Comparison of ENCODE assay signal across 15 cellular contexts in the genomic region with DNA sequence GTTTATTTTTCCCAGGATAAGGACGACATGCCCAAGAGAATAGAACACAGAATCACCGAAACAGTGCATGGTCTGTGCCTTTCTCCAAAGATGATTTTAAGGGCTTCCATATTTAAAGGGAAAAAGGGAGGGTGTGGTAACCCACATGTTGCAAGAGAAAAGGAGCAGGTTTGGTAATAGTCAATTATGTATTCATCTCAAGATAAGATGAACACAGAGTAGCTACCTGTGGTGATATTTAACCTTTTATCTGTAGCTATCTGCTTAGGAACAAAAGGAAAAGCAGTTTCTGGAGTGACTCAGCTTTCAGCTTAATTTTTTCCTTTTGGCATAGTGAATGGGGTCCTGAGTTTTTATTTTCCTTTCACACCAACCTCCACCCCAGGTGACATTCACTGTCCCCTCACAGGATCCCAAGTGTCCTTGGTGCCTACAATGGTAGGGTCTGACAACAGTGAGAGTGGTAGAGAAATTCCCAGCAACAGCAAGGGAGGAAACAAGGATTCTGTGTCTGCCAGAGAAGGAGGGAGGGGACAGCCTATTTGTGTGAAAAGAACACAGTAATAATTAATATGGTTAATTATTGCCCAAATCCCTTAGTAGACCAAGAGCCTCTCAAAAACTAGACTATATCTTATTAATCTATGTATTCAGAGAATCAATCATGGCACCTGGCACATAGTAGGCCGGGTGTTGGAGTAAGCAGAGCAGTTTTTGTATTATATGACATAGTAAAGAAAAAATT.
DNase-seq lines count a peak whose midpoint lies in the region; ATAC-seq and TF ChIP-seq lines count a peak whose summit lies in the region.
"Had no signal": no experiment of that assay in that cellular context is flagged by ENCODE, and none has a peak within 500 bp of the region (broad histone marks: within the 10 kb centered on the region; RNA-seq: fewer than 3 reads in every experiment).

No MANE protein-coding gene starts in this region.

- H2BK120ac ChIP-seq in trophoblast cell (ENCODE audit: insufficient read depth, low read length, poor library complexity), result no peak overlapping the region

- no peaks in the 10 kb centered on the region for H4K20me1 ChIP-seq in fibroblast of lung (ENCODE audit: control insufficient read depth, extremely low read depth, insufficient read depth, low read length)

- CTCF ChIA-PET in HEK293 (lab: Yijun Ruan, JAX), result interaction anchor here (0.6 kb wide), 2 partner anchors 107 to 753 kb away, joined by 4 to 5 read pairs; no protein-coding TSS in a partner anchor

- H4K12ac ChIP-seq in trophoblast cell (ENCODE audit: low read depth, low read length), result no peak overlapping the region

- no peak overlapping the region for H4K91ac ChIP-seq in trophoblast cell (ENCODE audit: low read depth, low read length)

- H3K9me3 ChIP-seq in HEK293 (ENCODE audit: control insufficient read depth, insufficient read depth, low read depth, low read length) (no peaks in the 10 kb centered on the region), RWPE2 (ENCODE audit: severe bottlenecking) (no peaks in the 10 kb centered on the region), fibroblast of lung (ENCODE audit: control insufficient read depth, insufficient read depth, low read depth, low read length) (no peaks in the 10 kb centered on the region), trophoblast cell (ENCODE audit: insufficient read depth, low read depth, low read length) (no peaks in the 10 kb centered on the region)
- H3K9me3 ChIP-seq: gastroesophageal sphincter, testis had no signal

- TF ChIP-seq CTCF in HEK293 (tag by site-specific recombination; IDR thresholded peaks at IDR 0.05) (no peak), RWPE2 (IDR thresholded peaks at IDR 0.05; ENCODE audit: poor library complexity, severe bottlenecking) (no peak), fibroblast of lung (conservative IDR thresholded peaks at IDR 0.05 in 1 of 2, IDR thresholded peaks at IDR 0.05 in 1 of 2; ENCODE audit: low read depth in 1 of 2, low read length in 2 of 2) (no peak)

- H2BK12ac ChIP-seq in trophoblast cell (ENCODE audit: low read length), result peak overlapping the region; percentile 51

- no peaks in the 10 kb centered on the region for H3K79me2 ChIP-seq in fibroblast of lung (ENCODE audit: control insufficient read depth, insufficient read depth, low read length)
- H3K79me2 ChIP-seq in trophoblast cell (ENCODE audit: control insufficient read depth, insufficient read depth, low read length, poor library complexity), result no peaks in the 10 kb centered on the region

- no CpG with 5 or more reads among the region's 3 CpGs for WGBS in trophoblast cell (ENCODE audit: extremely low coverage, insufficient coverage, insufficient read length)

- POLR2A ChIA-PET in HEK293 (lab: Yijun Ruan, JAX), result no interaction called here

- H2AK5ac ChIP-seq in trophoblast cell (ENCODE audit: low read length), result no peak overlapping the region

- H3K4me1 ChIP-seq in HEK293 (ENCODE audit: control insufficient read depth, insufficient read depth, low read length) (peaks cover 18% of the 10 kb centered on the region), RWPE2 (ENCODE audit: insufficient read depth, poor library complexity, severe bottlenecking) (peaks cover 24% of the 10 kb centered on the region), fibroblast of lung (ENCODE audit: control insufficient read depth, extremely low read depth, insufficient read depth, low read length) (peaks cover 2% of the 10 kb centered on the region), trophoblast cell (ENCODE audit: control insufficient read depth in 1 of 2, insufficient read depth in 2 of 2, low read length in 2 of 2) (no peaks in the 10 kb centered on the region)

- H3K36me3 ChIP-seq in HEK293 (ENCODE audit: control insufficient read depth in 2 of 2, insufficient read depth in 1 of 2, low read length in 2 of 2) (no peaks in the 10 kb centered on the region), RWPE2 (ENCODE audit: low read depth) (no peaks in the 10 kb centered on the region), fibroblast of lung (ENCODE audit: control insufficient read depth, insufficient read depth, low read length) (no peaks in the 10 kb centered on the region), trophoblast cell (ENCODE audit: control insufficient read depth in 1 of 2, insufficient read depth in 2 of 2, low read length in 2 of 2) (no peaks in the 10 kb centered on the region)
- H3K36me3 ChIP-seq: gastroesophageal sphincter had no signal

- H2AFZ ChIP-seq in fibroblast of lung (ENCODE audit: low read length) (peak overlapping the region; percentile 63), trophoblast cell (ENCODE audit: insufficient read depth, low read length, poor library complexity) (no peak overlapping the region)

- H3K27ac ChIP-seq in HEK293 (ENCODE audit: extremely low read depth, low read depth, low read length) (no peak overlapping the region), RWPE2 (ENCODE audit: poor library complexity, severe bottlenecking) (peak overlapping the region; percentile 37), fibroblast of lung (ENCODE audit: insufficient read depth, low read length) (peak overlapping the region; percentile 62), trophoblast cell (ENCODE audit: low read depth, low read length) (no peak overlapping the region)
- H3K27ac ChIP-seq: C4-2B, gastroesophageal sphincter had no signal

- no peak overlapping the region for H3K14ac ChIP-seq in trophoblast cell (ENCODE audit: low read length)

- peaks cover 2% of the 10 kb centered on the region for H3K79me1 ChIP-seq in trophoblast cell (ENCODE audit: low read length)

- H3K27me3 ChIP-seq in RWPE2 (ENCODE audit: insufficient read depth, poor library complexity, severe bottlenecking) (no peaks in the 10 kb centered on the region), fibroblast of lung (ENCODE audit: control insufficient read depth, insufficient read depth, low read length) (no peaks in the 10 kb centered on the region), trophoblast cell (ENCODE audit: insufficient read depth, low read length) (no peaks in the 10 kb centered on the region)
- H3K27me3 ChIP-seq: gastroesophageal sphincter, testis had no signal

- H3K9ac ChIP-seq in fibroblast of lung (ENCODE audit: insufficient read depth, low read length) (no peak overlapping the region), trophoblast cell (ENCODE audit: low read length) (no peak overlapping the region)

- H3K23ac ChIP-seq in trophoblast cell (ENCODE audit: low read length), result no peak overlapping the region

- H3K4me2 ChIP-seq in fibroblast of lung (ENCODE audit: extremely low read depth, insufficient read depth, low read length), result peak overlapping the region; percentile 30
- H3K4me2 ChIP-seq in trophoblast cell (ENCODE audit: low read length), result no peak overlapping the region

- H3K4me3 ChIP-seq in HEK293 (ENCODE audit: low read depth, low read length) (no peak overlapping the region), RWPE2 (ENCODE audit: severe bottlenecking) (no peak overlapping the region), fibroblast of lung (replicated peaks in 1 of 4; ENCODE audit: control extremely low read depth in 1 of 4, insufficient read depth in 1 of 4, low read depth in 3 of 4, low read length in 4 of 4) (no peak overlapping the region), trophoblast cell (ENCODE audit: low read depth, low read length) (no peak overlapping the region)
- H3K4me3 ChIP-seq: gastroesophageal sphincter, testis had no signal

- peak overlapping the region; percentile 22 for H4K8ac ChIP-seq in trophoblast cell (ENCODE audit: low read depth, low read length)

- no peak overlapping the region for H3K4ac ChIP-seq in trophoblast cell (ENCODE audit: low read depth, low read length)

- no peak overlapping the region for H2BK5ac ChIP-seq in trophoblast cell (ENCODE audit: low read depth, low read length, poor library complexity)

- DNase-seq in RWPE2 (ENCODE audit: low spot score), result no peak
- DNase-seq in fibroblast of lung (ENCODE audit: low read depth in 2 of 2), result no peak
- peak in 1 of 2 donors; percentile 39 for DNase-seq in trophoblast cell
- DNase-seq in NCI-H82 (lab: John Stamatoyannopoulos, UW), result no peak
- DNase-seq: activated naive CD4-positive, alpha-beta T cell treated with anti-CD3 and anti-CD28 coated beads, Interleukin-2, amount 10 ng/mL, durations not matched to agents 7 days and 5 days; immature natural killer cell; NCI-H446; posterior cingulate gyrus; stimulated activated CD4-positive, alpha-beta T cell treated with anti-CD3 and anti-CD28 coated beads, Interleukin-15, amount 100 ng/mL, for 24 hours had no signal

- H3K18ac ChIP-seq in trophoblast cell (ENCODE audit: low read length), result no peak overlapping the region

- ATAC-seq in RWPE2 (ENCODE audit: low read depth), result no peak
- ATAC-seq in HG03571 (IDR thresholded peaks at IDR 0.05; ENCODE audit: unreplicated experiment), result no peak
- no peak for ATAC-seq in GM18502 (IDR thresholded peaks at IDR 0.05; ENCODE audit: poor library complexity, unreplicated experiment)
- ATAC-seq: gastroesophageal sphincter had no signal

TF ChIP-seq in HEK293, 187 proteins besides CTCF, POLR2A, EP300 and RAD21 (continues in another document):
- TF ChIP-seq PRDM1 (tag by site-specific recombination; IDR thresholded peaks at IDR 0.05), result peak; percentile 60; the same call in 1 of the 2 replicates
- TF ChIP-seq, protein P1, sequence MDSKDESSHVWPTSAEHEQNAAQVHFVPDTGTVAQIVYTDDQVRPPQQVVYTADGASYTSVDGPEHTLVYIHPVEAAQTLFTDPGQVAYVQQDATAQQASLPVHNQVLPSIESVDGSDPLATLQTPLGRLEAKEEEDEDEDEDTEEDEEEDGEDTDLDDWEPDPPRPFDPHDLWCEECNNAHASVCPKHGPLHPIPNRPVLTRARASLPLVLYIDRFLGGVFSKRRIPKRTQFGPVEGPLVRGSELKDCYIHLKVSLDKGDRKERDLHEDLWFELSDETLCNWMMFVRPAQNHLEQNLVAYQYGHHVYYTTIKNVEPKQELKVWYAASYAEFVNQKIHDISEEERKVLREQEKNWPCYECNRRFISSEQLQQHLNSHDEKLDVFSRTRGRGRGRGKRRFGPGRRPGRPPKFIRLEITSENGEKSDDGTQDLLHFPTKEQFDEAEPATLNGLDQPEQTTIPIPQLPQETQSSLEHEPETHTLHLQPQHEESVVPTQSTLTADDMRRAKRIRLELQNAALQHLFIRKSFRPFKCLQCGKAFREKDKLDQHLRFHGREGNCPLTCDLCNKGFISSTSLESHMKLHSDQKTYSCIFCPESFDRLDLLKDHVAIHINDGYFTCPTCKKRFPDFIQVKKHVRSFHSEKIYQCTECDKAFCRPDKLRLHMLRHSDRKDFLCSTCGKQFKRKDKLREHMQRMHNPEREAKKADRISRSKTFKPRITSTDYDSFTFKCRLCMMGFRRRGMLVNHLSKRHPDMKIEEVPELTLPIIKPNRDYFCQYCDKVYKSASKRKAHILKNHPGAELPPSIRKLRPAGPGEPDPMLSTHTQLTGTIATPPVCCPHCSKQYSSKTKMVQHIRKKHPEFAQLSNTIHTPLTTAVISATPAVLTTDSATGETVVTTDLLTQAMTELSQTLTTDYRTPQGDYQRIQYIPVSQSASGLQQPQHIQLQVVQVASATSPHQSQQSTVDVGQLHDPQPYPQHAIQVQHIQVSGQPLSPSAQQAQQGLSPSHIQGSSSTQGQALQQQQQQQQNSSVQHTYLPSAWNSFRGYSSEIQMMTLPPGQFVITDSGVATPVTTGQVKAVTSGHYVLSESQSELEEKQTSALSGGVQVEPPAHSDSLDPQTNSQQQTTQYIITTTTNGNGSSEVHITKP (tag by site-specific recombination; IDR thresholded peaks at IDR 0.05), result 0 out of 2 replicates have a peak, but pooled peaks have one; percentile 15

Comparison
In these comparisons a context has a peak if more than half of its experiments do, and no peak if none do; other contexts are left out.
1. H3K27ac ChIP-seq: peak in RWPE2 (single experiment) and fibroblast of lung (single experiment); none in HEK293 (single experiment) and trophoblast cell (single experiment).